ENCODE assay signal across 1 cellular context in the genomic region with DNA sequence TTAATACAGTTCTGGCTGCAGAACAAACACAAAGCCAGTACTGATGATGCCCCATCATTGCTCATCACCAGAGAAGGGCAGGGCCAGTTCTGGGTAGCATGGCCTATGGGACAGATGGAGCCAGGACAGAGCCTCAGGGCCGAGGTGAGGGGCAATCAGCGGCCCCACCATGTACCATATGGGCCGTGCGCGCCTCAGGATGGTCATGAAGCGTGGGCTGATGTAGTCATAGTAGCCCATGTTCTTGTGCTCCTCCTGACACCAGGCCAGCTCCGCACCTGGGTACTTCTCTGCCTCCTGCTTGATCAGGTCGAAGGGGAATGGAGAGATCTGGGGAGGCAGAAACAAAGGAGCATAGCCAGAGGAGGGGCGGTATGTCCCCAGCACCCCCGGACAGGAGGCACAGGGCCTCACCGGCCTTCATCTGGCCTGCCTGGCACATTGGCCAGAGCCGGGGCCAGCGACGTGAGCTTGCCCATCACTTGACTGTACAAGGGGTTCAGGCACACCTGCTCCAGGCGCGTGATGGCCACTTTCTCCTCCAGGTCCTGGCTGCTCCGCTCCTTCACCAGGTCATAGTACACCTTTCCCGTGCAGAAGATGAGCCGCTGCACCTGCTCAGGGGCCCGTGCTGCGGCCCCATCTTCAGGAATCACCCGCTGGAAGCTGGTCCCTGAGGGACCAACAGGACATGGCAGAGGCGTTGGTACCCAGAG.
TF ChIP-seq lines count a peak whose summit lies in the region.

No MANE protein-coding gene starts in this region.

TF ChIP-seq in H1, 55 proteins besides CTCF, POLR2A, EP300 and RAD21:
- no peak for TF ChIP-seq KDM1A (IDR thresholded peaks at IDR 0.05; ENCODE audit: borderline replicate concordance, low read length)
- TF ChIP-seq JUND (IDR thresholded peaks at IDR 0.05; ENCODE audit: low read length) = no peak
- TF ChIP-seq CREB1 (IDR thresholded peaks at IDR 0.05) = no peak
- no peak for TF ChIP-seq RFX5 (IDR thresholded peaks at IDR 0.05; ENCODE audit: borderline replicate concordance, low read depth, low read length)
- no peak for TF ChIP-seq KDM5A (IDR thresholded peaks at IDR 0.05; ENCODE audit: low read length)
- no peak for TF ChIP-seq RBBP5 (IDR thresholded peaks at IDR 0.05; ENCODE audit: borderline replicate concordance, low read depth, low read length)
- TF ChIP-seq RXRA (IDR thresholded peaks at IDR 0.05; ENCODE audit: insufficient read depth, low read depth, low read length) = no peak
- no peak for TF ChIP-seq HDAC6 (IDR thresholded peaks at IDR 0.05; ENCODE audit: low read depth, low read length)
- no peak for TF ChIP-seq TEAD4 (IDR thresholded peaks at IDR 0.05; ENCODE audit: low read depth, low read length)
- TF ChIP-seq JUN (IDR thresholded peaks at IDR 0.05; ENCODE audit: low read depth, low read length) = no peak
- no peak for TF ChIP-seq CHD2 (IDR thresholded peaks at IDR 0.05; ENCODE audit: low read length)
- no peak for TF ChIP-seq ATF3 (IDR thresholded peaks at IDR 0.05; ENCODE audit: insufficient read depth, low read depth, low read length)
- no peak for TF ChIP-seq RNF2 (IDR thresholded peaks at IDR 0.05; ENCODE audit: borderline replicate concordance, low read depth, low read length, missing control alignments, poor library complexity, severe bottlenecking)
- TF ChIP-seq NANOG (IDR thresholded peaks at IDR 0.05; ENCODE audit: insufficient read depth, low read depth, low read length, poor library complexity, severe bottlenecking) = no peak
- no peak for TF ChIP-seq YY1 (IDR thresholded peaks at IDR 0.05; ENCODE audit: low read depth, low read length)
- TF ChIP-seq, protein P1, sequence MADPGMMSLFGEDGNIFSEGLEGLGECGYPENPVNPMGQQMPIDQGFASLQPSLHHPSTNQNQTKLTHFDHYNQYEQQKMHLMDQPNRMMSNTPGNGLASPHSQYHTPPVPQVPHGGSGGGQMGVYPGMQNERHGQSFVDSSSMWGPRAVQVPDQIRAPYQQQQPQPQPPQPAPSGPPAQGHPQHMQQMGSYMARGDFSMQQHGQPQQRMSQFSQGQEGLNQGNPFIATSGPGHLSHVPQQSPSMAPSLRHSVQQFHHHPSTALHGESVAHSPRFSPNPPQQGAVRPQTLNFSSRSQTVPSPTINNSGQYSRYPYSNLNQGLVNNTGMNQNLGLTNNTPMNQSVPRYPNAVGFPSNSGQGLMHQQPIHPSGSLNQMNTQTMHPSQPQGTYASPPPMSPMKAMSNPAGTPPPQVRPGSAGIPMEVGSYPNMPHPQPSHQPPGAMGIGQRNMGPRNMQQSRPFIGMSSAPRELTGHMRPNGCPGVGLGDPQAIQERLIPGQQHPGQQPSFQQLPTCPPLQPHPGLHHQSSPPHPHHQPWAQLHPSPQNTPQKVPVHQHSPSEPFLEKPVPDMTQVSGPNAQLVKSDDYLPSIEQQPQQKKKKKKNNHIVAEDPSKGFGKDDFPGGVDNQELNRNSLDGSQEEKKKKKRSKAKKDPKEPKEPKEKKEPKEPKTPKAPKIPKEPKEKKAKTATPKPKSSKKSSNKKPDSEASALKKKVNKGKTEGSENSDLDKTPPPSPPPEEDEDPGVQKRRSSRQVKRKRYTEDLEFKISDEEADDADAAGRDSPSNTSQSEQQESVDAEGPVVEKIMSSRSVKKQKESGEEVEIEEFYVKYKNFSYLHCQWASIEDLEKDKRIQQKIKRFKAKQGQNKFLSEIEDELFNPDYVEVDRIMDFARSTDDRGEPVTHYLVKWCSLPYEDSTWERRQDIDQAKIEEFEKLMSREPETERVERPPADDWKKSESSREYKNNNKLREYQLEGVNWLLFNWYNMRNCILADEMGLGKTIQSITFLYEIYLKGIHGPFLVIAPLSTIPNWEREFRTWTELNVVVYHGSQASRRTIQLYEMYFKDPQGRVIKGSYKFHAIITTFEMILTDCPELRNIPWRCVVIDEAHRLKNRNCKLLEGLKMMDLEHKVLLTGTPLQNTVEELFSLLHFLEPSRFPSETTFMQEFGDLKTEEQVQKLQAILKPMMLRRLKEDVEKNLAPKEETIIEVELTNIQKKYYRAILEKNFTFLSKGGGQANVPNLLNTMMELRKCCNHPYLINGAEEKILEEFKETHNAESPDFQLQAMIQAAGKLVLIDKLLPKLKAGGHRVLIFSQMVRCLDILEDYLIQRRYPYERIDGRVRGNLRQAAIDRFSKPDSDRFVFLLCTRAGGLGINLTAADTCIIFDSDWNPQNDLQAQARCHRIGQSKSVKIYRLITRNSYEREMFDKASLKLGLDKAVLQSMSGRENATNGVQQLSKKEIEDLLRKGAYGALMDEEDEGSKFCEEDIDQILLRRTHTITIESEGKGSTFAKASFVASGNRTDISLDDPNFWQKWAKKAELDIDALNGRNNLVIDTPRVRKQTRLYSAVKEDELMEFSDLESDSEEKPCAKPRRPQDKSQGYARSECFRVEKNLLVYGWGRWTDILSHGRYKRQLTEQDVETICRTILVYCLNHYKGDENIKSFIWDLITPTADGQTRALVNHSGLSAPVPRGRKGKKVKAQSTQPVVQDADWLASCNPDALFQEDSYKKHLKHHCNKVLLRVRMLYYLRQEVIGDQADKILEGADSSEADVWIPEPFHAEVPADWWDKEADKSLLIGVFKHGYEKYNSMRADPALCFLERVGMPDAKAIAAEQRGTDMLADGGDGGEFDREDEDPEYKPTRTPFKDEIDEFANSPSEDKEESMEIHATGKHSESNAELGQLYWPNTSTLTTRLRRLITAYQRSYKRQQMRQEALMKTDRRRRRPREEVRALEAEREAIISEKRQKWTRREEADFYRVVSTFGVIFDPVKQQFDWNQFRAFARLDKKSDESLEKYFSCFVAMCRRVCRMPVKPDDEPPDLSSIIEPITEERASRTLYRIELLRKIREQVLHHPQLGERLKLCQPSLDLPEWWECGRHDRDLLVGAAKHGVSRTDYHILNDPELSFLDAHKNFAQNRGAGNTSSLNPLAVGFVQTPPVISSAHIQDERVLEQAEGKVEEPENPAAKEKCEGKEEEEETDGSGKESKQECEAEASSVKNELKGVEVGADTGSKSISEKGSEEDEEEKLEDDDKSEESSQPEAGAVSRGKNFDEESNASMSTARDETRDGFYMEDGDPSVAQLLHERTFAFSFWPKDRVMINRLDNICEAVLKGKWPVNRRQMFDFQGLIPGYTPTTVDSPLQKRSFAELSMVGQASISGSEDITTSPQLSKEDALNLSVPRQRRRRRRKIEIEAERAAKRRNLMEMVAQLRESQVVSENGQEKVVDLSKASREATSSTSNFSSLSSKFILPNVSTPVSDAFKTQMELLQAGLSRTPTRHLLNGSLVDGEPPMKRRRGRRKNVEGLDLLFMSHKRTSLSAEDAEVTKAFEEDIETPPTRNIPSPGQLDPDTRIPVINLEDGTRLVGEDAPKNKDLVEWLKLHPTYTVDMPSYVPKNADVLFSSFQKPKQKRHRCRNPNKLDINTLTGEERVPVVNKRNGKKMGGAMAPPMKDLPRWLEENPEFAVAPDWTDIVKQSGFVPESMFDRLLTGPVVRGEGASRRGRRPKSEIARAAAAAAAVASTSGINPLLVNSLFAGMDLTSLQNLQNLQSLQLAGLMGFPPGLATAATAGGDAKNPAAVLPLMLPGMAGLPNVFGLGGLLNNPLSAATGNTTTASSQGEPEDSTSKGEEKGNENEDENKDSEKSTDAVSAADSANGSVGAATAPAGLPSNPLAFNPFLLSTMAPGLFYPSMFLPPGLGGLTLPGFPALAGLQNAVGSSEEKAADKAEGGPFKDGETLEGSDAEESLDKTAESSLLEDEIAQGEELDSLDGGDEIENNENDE (IDR thresholded peaks at IDR 0.05; ENCODE audit: insufficient replicate concordance, low read length) = no peak
